In genomic region chr22:45449442-45449841, GRCh38 we compare ENCODE assay signal across 16 cellular contexts. TPM values are rescaled to one million over a fixed set of nuclear protein-coding genes. Genes with fewer than 3 reads are reported as not detected.
DNase-seq lines count a peak whose midpoint lies in the region; ATAC-seq and TF ChIP-seq lines count a peak whose summit lies in the region.
"Not testable (repeated sequence)": the region's sequence is repeated elsewhere in the genome, so short reads cannot be mapped to it uniquely, and the experiment has no call there.
"Had no signal": no experiment of that assay in that cellular context is flagged by ENCODE, and none has a peak within 500 bp of the region (broad histone marks: within the 10 kb centered on the region; RNA-seq: fewer than 3 reads in every experiment).

No MANE protein-coding gene starts in this region.

- H3K4me3 ChIP-seq in epithelial cell of esophagus (ENCODE audit: low read length); left ventricle myocardium inferior; lower lobe of right lung; stomach; transverse colon; vagina: not testable (repeated sequence)

- 88 to 95% (median 89%) methylated on average over 5 of the region's 5 CpGs for WGBS in stomach, 5 donors
- WGBS in transverse colon (ENCODE audit: low coverage in 1 of 2), 2 donors: 88 to 100% methylated on average over 2 to 5 of the region's 5 CpGs

- not testable (repeated sequence) for TF ChIP-seq CTCF in epithelial cell of esophagus (IDR thresholded peaks at IDR 0.05; ENCODE audit: insufficient read depth, low read depth, low read length, missing control alignments); left ventricle myocardium inferior (IDR thresholded peaks at IDR 0.05; ENCODE audit: borderline replicate concordance); lower lobe of right lung (IDR thresholded peaks at IDR 0.05); stomach (IDR thresholded peaks at IDR 0.05); transverse colon (IDR thresholded peaks at IDR 0.05); vagina (IDR thresholded peaks at IDR 0.05)

- in situ Hi-C loops in transverse colon (cut with MboI; ENCODE audit: low pct_ligation_motif_present in 1 of 4, low pct_unique_long_range_greater_than_20kb in 1 of 4, low sequenced_read_pairs in 3 of 4): loop anchor here in 3 of 4 donors (10.0 kb wide), 1 partner anchor 105 kb away; no protein-coding TSS in a partner anchor

- H3K27ac ChIP-seq in left ventricle myocardium inferior (replicated peaks) (peak overlapping the region; percentile 79), lower lobe of right lung (peak overlapping the region; percentile 56), stomach (peak overlapping the region in 3 of 5 donors; percentile 79 to 85 (median 84)), transverse colon (peak overlapping the region in 3 of 4 donors; percentile 51 to 78 (median 54)), vagina (peak overlapping the region; percentile 86)

- intact Hi-C loops in left ventricle myocardium inferior (cut with micrococcal nuclease); lower lobe of right lung (cut with DNase I); stomach (cut with DNase I; ENCODE audit: low total_unique reads); transverse colon (cut with DNase I; ENCODE audit: low total_unique reads): not testable (repeated sequence)
- intact Hi-C loops in vagina (cut with DNase I): loop anchor here (5.0 kb wide), 1 partner anchor 88 kb away; no protein-coding TSS in a partner anchor

- not testable (repeated sequence) for H3K36me3 ChIP-seq in left ventricle myocardium inferior, lower lobe of right lung, stomach, transverse colon, vagina

- H3K4me1 ChIP-seq in left ventricle myocardium inferior: peaks cover 13% of the 10 kb centered on the region
- not testable (repeated sequence) for H3K4me1 ChIP-seq in lower lobe of right lung, stomach, transverse colon
- peaks cover 57% of the 10 kb centered on the region for H3K4me1 ChIP-seq in vagina

- peaks cover 35% of the 10 kb centered on the region for H3K27me3 ChIP-seq in left ventricle myocardium inferior (ENCODE audit: low read depth)
- H3K27me3 ChIP-seq in lower lobe of right lung (ENCODE audit: low read depth); stomach; transverse colon; vagina: not testable (repeated sequence)

- peak; percentile 41 for DNase-seq in epithelial cell of esophagus (ENCODE audit: low read depth)
- not testable (repeated sequence) for DNase-seq in left ventricle myocardium inferior; lower lobe of right lung; stomach; transverse colon; vagina (ENCODE audit: extremely low spot score in 2 of 2)

- not testable (repeated sequence) for H3K9me3 ChIP-seq in left ventricle myocardium inferior (replicated peaks); lower lobe of right lung; stomach; transverse colon; vagina

- not testable (repeated sequence) for TF ChIP-seq EP300 in stomach (IDR thresholded peaks at IDR 0.05); transverse colon (IDR thresholded peaks at IDR 0.05; ENCODE audit: low read depth)

- ATAC-seq in lower lobe of right lung: not testable (repeated sequence)

- TF ChIP-seq POLR2A in stomach (IDR thresholded peaks at IDR 0.05); transverse colon (IDR thresholded peaks at IDR 0.05); vagina (IDR thresholded peaks at IDR 0.05): not testable (repeated sequence)

RNA-seq across cellular contexts. Expression of gene RIBC2, which starts 35.9 kb away (rescaled TPM):
- total RNA-seq in left ventricle myocardium inferior: not detected
- 2.6 TPM for total RNA-seq in lower lobe of right lung
- 10 to 100 TPM in 1 of 5 donors, 1 to 10 TPM in 1, under 1 TPM in 2, not detected in 1; 0.45 to 13.0 (median 2.9) TPM for total RNA-seq in stomach
- polyA plus RNA-seq in stomach: under 1 TPM; 0.56 to 0.88 (median 0.76) TPM
- not detected for total RNA-seq in transverse colon
- total RNA-seq in vagina: 0.49 TPM
- total RNA-seq: A172; CD4-positive, alpha-beta memory T cell; H4 had no signal

RNA-seq across cellular contexts. Expression of gene SMC1B, which starts 36.0 kb away (rescaled TPM):
- total RNA-seq in left ventricle myocardium inferior (not detected), lower lobe of right lung (not detected), stomach (not detected), transverse colon (not detected), vagina (not detected)
- under 1 TPM in 1 of 3 donors, not detected in 2; 0.05 TPM for polyA plus RNA-seq in stomach
- total RNA-seq: A172, A673, Calu3, Daoy, G401, GM23338, H4, H9 had no signal
- polyA plus RNA-seq: BJ; CD4-positive, alpha-beta memory T cell had no signal

RNA-seq across cellular contexts. Expression of gene FBLN1, which starts 53.2 kb away (rescaled TPM):
- 82.8 TPM for total RNA-seq in left ventricle myocardium inferior
- 307 TPM for total RNA-seq in lower lobe of right lung
- total RNA-seq in stomach: 100 to 1,000 TPM in 4 of 5 donors, 10 to 100 TPM in 1; 38.8 to 416 (median 210) TPM
- polyA plus RNA-seq in stomach: 10 to 100 TPM; 43.4 to 97.3 (median 95.6) TPM
- 10 to 100 TPM; 48.6 to 92.1 (median 68.9) TPM for total RNA-seq in transverse colon
- total RNA-seq in vagina: 1,019 TPM
- total RNA-seq: CD4-positive, alpha-beta memory T cell had no signal
- polyA plus RNA-seq: CD4-positive, alpha-beta memory T cell had no signal
